Comparison of ENCODE assay signal across 8 cellular contexts in genomic region chr6:132483779-132484679, GRCh38. TPM values are rescaled to one million over a fixed set of nuclear protein-coding genes. Genes with fewer than 3 reads are reported as not detected.
DNase-seq lines count a peak whose midpoint lies in the region; ATAC-seq lines count a peak whose summit lies in the region.

No MANE protein-coding gene starts in this region.

- H3K27me3 Mint-ChIP-seq in activated T-helper 17 cell treated with anti-CD3 and anti-CD28 coated beads, Interleukin-2, amount 50 U/mL, for 72 hours, result no peaks in the 10 kb centered on the region

- no peak overlapping the region for H3K27ac ChIP-seq in trophoblast cell (ENCODE audit: low read depth, low read length)

- H3K4me1 Mint-ChIP-seq in activated T-helper 17 cell treated with anti-CD3 and anti-CD28 coated beads, Interleukin-2, amount 50 U/mL, for 72 hours, result peaks cover 13% of the 10 kb centered on the region

- H3K4me3 Mint-ChIP-seq in activated T-helper 17 cell treated with anti-CD3 and anti-CD28 coated beads, Interleukin-2, amount 50 U/mL, for 72 hours, result no peak overlapping the region

- no peak overlapping the region for H2BK12ac ChIP-seq in trophoblast cell (ENCODE audit: low read length)

- H3K4me1 ChIP-seq in trophoblast cell (ENCODE audit: control insufficient read depth in 1 of 2, insufficient read depth in 2 of 2, low read length in 2 of 2), result no peaks in the 10 kb centered on the region

- no peak overlapping the region for H4K91ac ChIP-seq in trophoblast cell (ENCODE audit: low read depth, low read length)

- no peak overlapping the region for H3K4me2 ChIP-seq in trophoblast cell (ENCODE audit: low read length)

- no peak overlapping the region for H4K8ac ChIP-seq in trophoblast cell (ENCODE audit: low read depth, low read length)

- no peak overlapping the region for H3K18ac ChIP-seq in trophoblast cell (ENCODE audit: low read length)

- H3K4ac ChIP-seq in trophoblast cell (ENCODE audit: low read depth, low read length), result no peak overlapping the region

- no peaks in the 10 kb centered on the region for H3K9me3 Mint-ChIP-seq in activated T-helper 17 cell treated with anti-CD3 and anti-CD28 coated beads, Interleukin-2, amount 50 U/mL, for 72 hours

- H3K23ac ChIP-seq in trophoblast cell (ENCODE audit: low read length), result no peak overlapping the region

- H3K4me3 ChIP-seq in trophoblast cell (ENCODE audit: low read depth, low read length), result no peak overlapping the region

- peak; percentile 4 for DNase-seq in DMS79 (lab: John Stamatoyannopoulos, UW)
- DNase-seq in NCI-H748 (lab: John Stamatoyannopoulos, UW; ENCODE audit: unreplicated experiment), result peak; percentile 69
- DNase-seq in foreskin melanocyte, result peak; percentile 57
- peak; percentile 23 to 85 for DNase-seq in trophoblast cell
- DNase-seq in NK-92 (lab: John Stamatoyannopoulos, UW; ENCODE audit: unreplicated experiment), result no peak

- H4K12ac ChIP-seq in trophoblast cell (ENCODE audit: low read depth, low read length), result no peak overlapping the region

- no CpG with 5 or more reads among the region's 9 CpGs for WGBS in trophoblast cell (ENCODE audit: extremely low coverage, insufficient coverage, insufficient read length)

- H3K9me3 ChIP-seq in trophoblast cell (ENCODE audit: insufficient read depth, low read depth, low read length), result no peaks in the 10 kb centered on the region

- no peaks in the 10 kb centered on the region for H3K79me2 ChIP-seq in trophoblast cell (ENCODE audit: control insufficient read depth, insufficient read depth, low read length, poor library complexity)

- H3K27ac Mint-ChIP-seq in activated T-helper 17 cell treated with anti-CD3 and anti-CD28 coated beads, Interleukin-2, amount 50 U/mL, for 72 hours, result no peak overlapping the region

- H3K36me3 ChIP-seq in trophoblast cell (ENCODE audit: control insufficient read depth in 1 of 2, insufficient read depth in 2 of 2, low read length in 2 of 2), result no peaks in the 10 kb centered on the region

- no peak overlapping the region for H3K9ac ChIP-seq in trophoblast cell (ENCODE audit: low read length)

- H3K79me1 ChIP-seq in trophoblast cell (ENCODE audit: low read length), result no peaks in the 10 kb centered on the region

- peaks cover 15% of the 10 kb centered on the region for H3K36me3 Mint-ChIP-seq in activated T-helper 17 cell treated with anti-CD3 and anti-CD28 coated beads, Interleukin-2, amount 50 U/mL, for 72 hours (ENCODE audit: low read depth)

- H3K14ac ChIP-seq in trophoblast cell (ENCODE audit: low read length), result no peak overlapping the region

- ATAC-seq in GM19455 (IDR thresholded peaks at IDR 0.05; ENCODE audit: unreplicated experiment) (peak; percentile 72), HG03520 (IDR thresholded peaks at IDR 0.05; ENCODE audit: unreplicated experiment) (peak; percentile 73)
- peak; percentile 55 for ATAC-seq in activated T-helper 17 cell treated with anti-CD3 and anti-CD28 coated beads, Interleukin-2, amount 50 U/mL, for 72 hours (replicated peaks)

- H2BK120ac ChIP-seq in trophoblast cell (ENCODE audit: insufficient read depth, low read length, poor library complexity), result no peak overlapping the region

- H2AFZ ChIP-seq in trophoblast cell (ENCODE audit: insufficient read depth, low read length, poor library complexity), result no peak overlapping the region

- no peaks in the 10 kb centered on the region for H3K27me3 ChIP-seq in trophoblast cell (ENCODE audit: insufficient read depth, low read length)

- no peak overlapping the region for H2AK5ac ChIP-seq in trophoblast cell (ENCODE audit: low read length)

- H2BK5ac ChIP-seq in trophoblast cell (ENCODE audit: low read depth, low read length, poor library complexity), result no peak overlapping the region

RNA-seq across cellular contexts. Expression of gene STX7, which starts 28.9 kb away (rescaled TPM):
- 10 to 100 TPM; 17.7 to 28.2 TPM for total RNA-seq in activated T-helper 17 cell treated with anti-CD3 and anti-CD28 coated beads, Interleukin-2, amount 50 U/mL, for 72 hours
- 23.4 TPM in 2 replicates for polyA plus RNA-seq in trophoblast cell (2013)

RNA-seq across cellular contexts. Expression of gene TAAR9, which starts 54.0 kb away (rescaled TPM):
- total RNA-seq in activated T-helper 17 cell treated with anti-CD3 and anti-CD28 coated beads, Interleukin-2, amount 50 U/mL, for 72 hours, result not detected
- not detected in 2 replicates for polyA plus RNA-seq in trophoblast cell (2013)
